Comparison of ENCODE assay signal across 14 cellular contexts in the genomic region with DNA sequence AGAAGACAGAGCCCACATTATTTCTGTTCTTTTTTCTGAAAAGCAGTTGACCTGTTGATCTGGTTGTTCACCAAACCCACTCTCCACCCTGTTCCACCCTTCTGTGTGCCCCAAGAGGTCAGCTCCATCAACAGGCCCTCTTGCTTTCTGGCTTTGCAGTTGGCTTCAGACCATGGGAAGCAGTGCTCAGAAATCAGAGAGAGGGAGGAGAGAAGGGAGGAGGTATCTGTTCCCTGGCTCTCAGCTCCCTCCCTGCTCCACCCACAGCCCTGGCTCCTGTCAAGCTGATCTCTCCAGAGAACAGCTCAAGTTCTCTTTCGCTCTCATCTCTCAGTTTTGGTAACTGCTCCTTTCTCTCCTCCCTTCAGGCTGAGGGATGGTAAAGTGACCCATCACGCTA.
DNase-seq lines count a peak whose midpoint lies in the region; ATAC-seq and TF ChIP-seq lines count a peak whose summit lies in the region.
"Had no signal": no experiment of that assay in that cellular context is flagged by ENCODE, and none has a peak within 500 bp of the region (broad histone marks: within the 10 kb centered on the region; RNA-seq: fewer than 3 reads in every experiment).

No MANE protein-coding gene starts in this region.

- no peak overlapping the region for H3K4me3 Mint-ChIP-seq in mesothelial cell of epicardium

- CTCF ChIA-PET in GM10248 (lab: Yijun Ruan, JAX), result interaction anchor here (0.8 to 8.1 kb wide), 5 partner anchors 11 to 386 kb away, joined by 3 to 36 read pairs (median 6); no protein-coding TSS in a partner anchor

- peaks cover 0 to 52% (median 6%) of the 10 kb centered on the region in 4 donors for H3K4me1 ChIP-seq in tibial nerve
- H3K4me1 ChIP-seq: psoas muscle had no signal

- no peaks in the 10 kb centered on the region for H3K36me3 Mint-ChIP-seq in mesothelial cell of epicardium

- no peak for TF ChIP-seq CTCF in fibroblast of pulmonary artery (IDR thresholded peaks at IDR 0.05; ENCODE audit: low read length, missing control alignments)
- no peak for TF ChIP-seq CTCF in mesothelial cell of epicardium (IDR thresholded peaks at IDR 0.05; ENCODE audit: unreplicated experiment)
- no peak for TF ChIP-seq CTCF in tibial nerve (IDR thresholded peaks at IDR 0.05)
- no peak for TF ChIP-seq CTCF in GM10248 (IDR thresholded peaks at IDR 0.05; ENCODE audit: control extremely low read depth, extremely low read depth, low read depth, missing control alignments)

- ATAC-seq in SK-N-SH treated with all-trans-retinoic acid at 6 μM for 48 hours (peak; percentile 86), HG02798 (IDR thresholded peaks at IDR 0.05; ENCODE audit: poor library complexity, unreplicated experiment) (no peak)

- POLR2A ChIA-PET in GM10248 (lab: Yijun Ruan, JAX), result interaction anchor here (0.6 kb wide), 1 partner anchor 13 kb away, joined by 5 read pairs; no protein-coding TSS in a partner anchor

- H3K9me3 Mint-ChIP-seq in mesothelial cell of epicardium, result no peaks in the 10 kb centered on the region

- no peaks in the 10 kb centered on the region for H3K27me3 Mint-ChIP-seq in mesothelial cell of epicardium (ENCODE audit: low read depth)

- peak overlapping the region; percentile 66 for H3K27ac Mint-ChIP-seq in mesothelial cell of epicardium

- no peak overlapping the region for H3K4me3 ChIP-seq in fibroblast of pulmonary artery (replicated peaks; ENCODE audit: low read depth, low read length)
- H3K4me3 ChIP-seq in tibial nerve, result no peak overlapping the region
- H3K4me3 ChIP-seq: psoas muscle had no signal

- TF ChIP-seq POLR2A in tibial nerve (IDR thresholded peaks at IDR 0.05), result no peak

- no peaks in the 10 kb centered on the region for H3K36me3 ChIP-seq in tibial nerve

- peak overlapping the region; percentile 47 to 79 (median 64) for H3K27ac ChIP-seq in tibial nerve
- H3K27ac ChIP-seq: epithelial cell of prostate, KMS-11, psoas muscle, RWPE1 had no signal

- DNase-seq in fibroblast of pulmonary artery (ENCODE audit: low read depth) (peak; percentile 54), mesothelial cell of epicardium (ENCODE audit: low spot score in 2 of 2, unreplicated experiment in 2 of 2) (no peak), tibial nerve (ENCODE audit: low spot score in 2 of 2) (peak; percentile 64 to 72), NOMO-1 treated with DMSO at 0.1 percent for 48 hours (lab: John Stamatoyannopoulos, UW; ENCODE audit: unreplicated experiment) (no peak), GM10248 (ENCODE audit: extremely low spot score) (no peak)
- DNase-seq: Calu3, islet precursor cell, NCI-H2081 treated with DMSO at 0.1 percent for 48 hours, psoas muscle had no signal

- peak in 1 of 2 donors; percentile 85 for TF ChIP-seq EP300 in tibial nerve (IDR thresholded peaks at IDR 0.05)

- no peaks in the 10 kb centered on the region for H3K27me3 ChIP-seq in tibial nerve

- H3K4me1 Mint-ChIP-seq in mesothelial cell of epicardium, result peaks cover 34% of the 10 kb centered on the region

- 23 to 51% methylated on average over 2 of the region's 2 CpGs for WGBS in tibial nerve, 2 donors

- H3K9me3 ChIP-seq in tibial nerve, result no peaks in the 10 kb centered on the region
- H3K9me3 ChIP-seq: psoas muscle had no signal

TF ChIP-seq in SK-N-SH treated with all-trans-retinoic acid at 6 μM for 48 hours, 23 proteins besides CTCF, POLR2A, EP300 and RAD21:
- TF ChIP-seq, protein P1, sequence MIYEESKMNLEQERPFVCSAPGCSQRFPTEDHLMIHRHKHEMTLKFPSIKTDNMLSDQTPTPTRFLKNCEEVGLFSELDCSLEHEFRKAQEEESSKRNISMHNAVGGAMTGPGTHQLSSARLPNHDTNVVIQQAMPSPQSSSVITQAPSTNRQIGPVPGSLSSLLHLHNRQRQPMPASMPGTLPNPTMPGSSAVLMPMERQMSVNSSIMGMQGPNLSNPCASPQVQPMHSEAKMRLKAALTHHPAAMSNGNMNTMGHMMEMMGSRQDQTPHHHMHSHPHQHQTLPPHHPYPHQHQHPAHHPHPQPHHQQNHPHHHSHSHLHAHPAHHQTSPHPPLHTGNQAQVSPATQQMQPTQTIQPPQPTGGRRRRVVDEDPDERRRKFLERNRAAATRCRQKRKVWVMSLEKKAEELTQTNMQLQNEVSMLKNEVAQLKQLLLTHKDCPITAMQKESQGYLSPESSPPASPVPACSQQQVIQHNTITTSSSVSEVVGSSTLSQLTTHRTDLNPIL (CRISPR knock-in tag; IDR thresholded peaks at IDR 0.05; ENCODE audit: low read depth), result no peak
- TF ChIP-seq, protein P2, sequence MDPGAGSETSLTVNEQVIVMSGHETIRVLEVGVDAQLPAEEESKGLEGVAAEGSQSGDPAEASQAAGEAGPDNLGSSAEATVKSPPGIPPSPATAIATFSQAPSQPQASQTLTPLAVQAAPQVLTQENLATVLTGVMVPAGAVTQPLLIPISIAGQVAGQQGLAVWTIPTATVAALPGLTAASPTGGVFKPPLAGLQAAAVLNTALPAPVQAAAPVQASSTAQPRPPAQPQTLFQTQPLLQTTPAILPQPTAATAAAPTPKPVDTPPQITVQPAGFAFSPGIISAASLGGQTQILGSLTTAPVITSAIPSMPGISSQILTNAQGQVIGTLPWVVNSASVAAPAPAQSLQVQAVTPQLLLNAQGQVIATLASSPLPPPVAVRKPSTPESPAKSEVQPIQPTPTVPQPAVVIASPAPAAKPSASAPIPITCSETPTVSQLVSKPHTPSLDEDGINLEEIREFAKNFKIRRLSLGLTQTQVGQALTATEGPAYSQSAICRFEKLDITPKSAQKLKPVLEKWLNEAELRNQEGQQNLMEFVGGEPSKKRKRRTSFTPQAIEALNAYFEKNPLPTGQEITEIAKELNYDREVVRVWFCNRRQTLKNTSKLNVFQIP (CRISPR knock-in tag; IDR thresholded peaks at IDR 0.05; ENCODE audit: borderline replicate concordance, low read depth), result no peak
- TF ChIP-seq GLIS3 (CRISPR knock-in tag; IDR thresholded peaks at IDR 0.05) (no peak), PPARA (CRISPR knock-in tag; IDR thresholded peaks at IDR 0.05; ENCODE audit: borderline replicate concordance) (no peak), ISL1 (CRISPR knock-in tag; IDR thresholded peaks at IDR 0.05) (no peak), CSDC2 (CRISPR knock-in tag; IDR thresholded peaks at IDR 0.05) (no peak), TCF4 (CRISPR knock-in tag; IDR thresholded peaks at IDR 0.05; ENCODE audit: borderline replicate concordance) (no peak), ZFP3 (CRISPR knock-in tag; IDR thresholded peaks at IDR 0.05) (no peak), OSR1 (CRISPR knock-in tag; IDR thresholded peaks at IDR 0.05) (no peak), ZNF565 (CRISPR knock-in tag; conservative IDR thresholded peaks at IDR 0.05; ENCODE audit: low read depth) (no peak), ZFP30 (CRISPR knock-in tag; IDR thresholded peaks at IDR 0.05) (no peak), ZNF8 (CRISPR knock-in tag; IDR thresholded peaks at IDR 0.05) (no peak), ZC3H10 (CRISPR knock-in tag; IDR thresholded peaks at IDR 0.05) (no peak)
- TF ChIP-seq, protein P3, sequence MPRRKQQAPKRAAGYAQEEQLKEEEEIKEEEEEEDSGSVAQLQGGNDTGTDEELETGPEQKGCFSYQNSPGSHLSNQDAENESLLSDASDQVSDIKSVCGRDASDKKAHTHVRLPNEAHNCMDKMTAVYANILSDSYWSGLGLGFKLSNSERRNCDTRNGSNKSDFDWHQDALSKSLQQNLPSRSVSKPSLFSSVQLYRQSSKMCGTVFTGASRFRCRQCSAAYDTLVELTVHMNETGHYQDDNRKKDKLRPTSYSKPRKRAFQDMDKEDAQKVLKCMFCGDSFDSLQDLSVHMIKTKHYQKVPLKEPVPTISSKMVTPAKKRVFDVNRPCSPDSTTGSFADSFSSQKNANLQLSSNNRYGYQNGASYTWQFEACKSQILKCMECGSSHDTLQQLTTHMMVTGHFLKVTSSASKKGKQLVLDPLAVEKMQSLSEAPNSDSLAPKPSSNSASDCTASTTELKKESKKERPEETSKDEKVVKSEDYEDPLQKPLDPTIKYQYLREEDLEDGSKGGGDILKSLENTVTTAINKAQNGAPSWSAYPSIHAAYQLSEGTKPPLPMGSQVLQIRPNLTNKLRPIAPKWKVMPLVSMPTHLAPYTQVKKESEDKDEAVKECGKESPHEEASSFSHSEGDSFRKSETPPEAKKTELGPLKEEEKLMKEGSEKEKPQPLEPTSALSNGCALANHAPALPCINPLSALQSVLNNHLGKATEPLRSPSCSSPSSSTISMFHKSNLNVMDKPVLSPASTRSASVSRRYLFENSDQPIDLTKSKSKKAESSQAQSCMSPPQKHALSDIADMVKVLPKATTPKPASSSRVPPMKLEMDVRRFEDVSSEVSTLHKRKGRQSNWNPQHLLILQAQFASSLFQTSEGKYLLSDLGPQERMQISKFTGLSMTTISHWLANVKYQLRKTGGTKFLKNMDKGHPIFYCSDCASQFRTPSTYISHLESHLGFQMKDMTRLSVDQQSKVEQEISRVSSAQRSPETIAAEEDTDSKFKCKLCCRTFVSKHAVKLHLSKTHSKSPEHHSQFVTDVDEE (CRISPR knock-in tag; IDR thresholded peaks at IDR 0.05), result no peak
- TF ChIP-seq, protein P4, sequence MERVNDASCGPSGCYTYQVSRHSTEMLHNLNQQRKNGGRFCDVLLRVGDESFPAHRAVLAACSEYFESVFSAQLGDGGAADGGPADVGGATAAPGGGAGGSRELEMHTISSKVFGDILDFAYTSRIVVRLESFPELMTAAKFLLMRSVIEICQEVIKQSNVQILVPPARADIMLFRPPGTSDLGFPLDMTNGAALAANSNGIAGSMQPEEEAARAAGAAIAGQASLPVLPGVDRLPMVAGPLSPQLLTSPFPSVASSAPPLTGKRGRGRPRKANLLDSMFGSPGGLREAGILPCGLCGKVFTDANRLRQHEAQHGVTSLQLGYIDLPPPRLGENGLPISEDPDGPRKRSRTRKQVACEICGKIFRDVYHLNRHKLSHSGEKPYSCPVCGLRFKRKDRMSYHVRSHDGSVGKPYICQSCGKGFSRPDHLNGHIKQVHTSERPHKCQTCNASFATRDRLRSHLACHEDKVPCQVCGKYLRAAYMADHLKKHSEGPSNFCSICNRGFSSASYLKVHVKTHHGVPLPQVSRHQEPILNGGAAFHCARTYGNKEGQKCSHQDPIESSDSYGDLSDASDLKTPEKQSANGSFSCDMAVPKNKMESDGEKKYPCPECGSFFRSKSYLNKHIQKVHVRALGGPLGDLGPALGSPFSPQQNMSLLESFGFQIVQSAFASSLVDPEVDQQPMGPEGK (CRISPR knock-in tag; IDR thresholded peaks at IDR 0.05; ENCODE audit: borderline replicate concordance), result no peak

Comparison
In these comparisons a context has a peak if more than half of its experiments do, and no peak if none do; other contexts are left out.
1. DNase-seq: peak in fibroblast of pulmonary artery (single experiment) and tibial nerve (2 of 2); none in mesothelial cell of epicardium (0 of 2), NOMO-1 treated with DMSO at 0.1 percent for 48 hours (single experiment) and GM10248 (single experiment).